In the genomic region with DNA sequence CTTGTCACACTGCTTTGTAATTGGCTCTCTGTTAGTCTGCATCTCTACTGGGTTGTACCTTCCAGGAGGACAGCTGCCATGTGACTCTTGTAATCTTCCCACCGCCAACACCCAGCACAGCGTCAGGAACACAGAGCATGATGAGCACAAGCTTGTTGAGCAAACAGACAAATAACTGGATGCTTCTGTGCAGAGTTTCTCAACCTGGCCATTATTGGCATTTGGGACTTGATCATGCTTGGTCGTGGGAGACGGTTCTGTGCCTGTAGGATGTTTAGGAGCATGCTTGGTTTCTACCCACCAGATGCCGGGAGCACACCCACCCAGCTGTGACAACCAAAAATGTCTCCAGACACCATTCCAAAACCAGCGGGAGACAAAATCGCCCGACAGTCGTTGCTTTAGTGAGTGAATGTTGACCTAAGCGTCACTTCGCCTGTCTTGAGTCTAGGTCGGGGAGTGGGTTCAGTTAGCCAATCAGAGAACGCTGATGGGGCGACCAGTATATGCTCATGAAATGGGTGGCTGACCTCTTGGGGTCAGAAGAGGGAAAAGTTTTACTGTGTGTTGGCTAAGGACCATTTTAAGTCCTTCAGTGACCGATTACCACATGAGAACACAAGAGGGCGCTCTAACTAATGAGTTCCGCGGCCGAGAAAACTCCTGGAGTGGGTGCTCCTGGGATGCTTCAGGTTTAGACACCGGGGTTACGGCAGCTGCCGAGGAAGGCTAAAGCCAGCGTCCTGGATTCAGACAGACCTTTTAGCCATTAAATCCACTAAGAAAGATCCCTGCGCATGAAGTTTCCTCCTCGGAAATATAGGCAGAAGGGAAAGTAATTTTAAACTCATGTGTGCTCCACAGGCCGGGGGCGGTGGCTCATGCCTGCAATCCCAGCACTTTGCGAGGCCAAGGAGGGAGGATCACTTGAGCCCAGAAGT, we compare ENCODE assay signal across 8 cellular contexts. TPM values are rescaled to one million over a fixed set of nuclear protein-coding genes. Genes with fewer than 3 reads are reported as not detected.
DNase-seq lines count a peak whose midpoint lies in the region; ATAC-seq and TF ChIP-seq lines count a peak whose summit lies in the region.

No MANE protein-coding gene starts in this region.

- H3K9me3 Mint-ChIP-seq in naive thymus-derived CD8-positive, alpha-beta T cell, result no peaks in the 10 kb centered on the region

- peak; percentile 78 for TF ChIP-seq CTCF in epithelial cell of proximal tubule (conservative IDR thresholded peaks at IDR 0.05; ENCODE audit: low read depth, low read length)

- no peak overlapping the region for H3K4me3 ChIP-seq in epithelial cell of proximal tubule (ENCODE audit: low read depth, low read length)

- H3K4me1 Mint-ChIP-seq in naive thymus-derived CD8-positive, alpha-beta T cell, result peaks cover 23 to 55% (median 47%) of the 10 kb centered on the region in 4 donors

- DNase-seq in COLO668 (lab: John Stamatoyannopoulos, UW; ENCODE audit: unreplicated experiment) (peak; percentile 65), HuH-7.5 (ENCODE audit: low spot score) (peak; percentile 99), NOMO-1 treated with dmso at 0.1 percent for 144 hours (lab: John Stamatoyannopoulos, UW; ENCODE audit: unreplicated experiment) (peak; percentile 36), epithelial cell of proximal tubule (ENCODE audit: low read depth) (no peak)
- DNase-seq in activated CD8-positive, alpha-beta memory T cell treated with anti-CD3 and anti-CD28 coated beads, Interleukin-2, amount 50 U/mL, for 4 hours, result peak; percentile 53
- peak; percentile 17 to 73 (median 53) for DNase-seq in naive thymus-derived CD8-positive, alpha-beta T cell
- peak; percentile 64 for DNase-seq in stimulated activated naive CD8-positive, alpha-beta T cell treated with anti-CD3 and anti-CD28 coated beads, Interleukin-15, Interleukin-2, amounts not matched to agents 100 U/mL and 50 U/mL, for 24 hours

- POLR2A ChIA-PET in naive thymus-derived CD8-positive, alpha-beta T cell (lab: Charles Lee), result interaction anchor here (0.7 to 1.6 kb wide), 6 partner anchors 12 to 98 kb away, joined by 3 to 6 read pairs (median 3); no protein-coding TSS in a partner anchor

- peak overlapping the region; percentile 81 to 93 (median 89) for H3K27ac Mint-ChIP-seq in naive thymus-derived CD8-positive, alpha-beta T cell

- peak; percentile 58 to 67 for ATAC-seq in naive thymus-derived CD8-positive, alpha-beta T cell
- peak; percentile 37 for ATAC-seq in stimulated activated naive CD8-positive, alpha-beta T cell treated with anti-CD3 and anti-CD28 coated beads, Interleukin-15, Interleukin-2, amounts not matched to agents 100 U/mL and 50 U/mL, for 24 hours
- no peak for ATAC-seq in GM21576 (IDR thresholded peaks at IDR 0.05; ENCODE audit: unreplicated experiment)

- peaks cover 0 to 46% (median 2%) of the 10 kb centered on the region in 3 donors for H3K36me3 Mint-ChIP-seq in naive thymus-derived CD8-positive, alpha-beta T cell

- peak overlapping the region in 3 of 10 donors; percentile 21 to 37 (median 26) for H3K4me3 Mint-ChIP-seq in naive thymus-derived CD8-positive, alpha-beta T cell

- no peaks in the 10 kb centered on the region for H3K27me3 Mint-ChIP-seq in naive thymus-derived CD8-positive, alpha-beta T cell

RNA-seq across cellular contexts. Expression of a gene that starts 57.8 kb away (rescaled TPM):
- total RNA-seq in epithelial cell of proximal tubule, result 11.0 and 11.6 TPM in 2 replicates
- 10 to 100 TPM; 12.9 to 14.0 TPM for total RNA-seq in naive thymus-derived CD8-positive, alpha-beta T cell
- polyA plus RNA-seq in naive thymus-derived CD8-positive, alpha-beta T cell, result 1 to 10 TPM; 5.2 to 7.3 (median 6.3) TPM
